Comparison of ENCODE assay signal across 23 cellular contexts in the genomic region with DNA sequence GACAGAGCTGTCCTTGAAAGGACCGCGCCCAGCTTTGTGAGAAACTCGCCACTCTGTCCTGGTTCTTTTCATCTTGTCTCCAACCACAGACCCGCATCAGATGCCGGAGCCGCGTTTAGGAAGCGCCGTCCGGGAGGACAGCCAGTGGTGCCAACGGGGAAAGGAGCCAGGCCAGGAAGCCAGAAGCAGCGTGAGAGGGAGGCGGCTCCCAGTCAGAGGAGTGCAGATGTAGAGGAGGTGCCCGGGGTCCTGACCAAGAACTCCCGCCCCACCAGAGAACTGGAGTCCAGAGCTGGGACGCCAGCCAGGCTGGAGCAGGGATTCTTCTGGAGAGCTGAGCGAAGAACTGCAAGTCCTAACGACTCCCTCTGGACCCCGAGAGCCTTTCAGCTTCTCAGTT. TPM values are rescaled to one million over a fixed set of nuclear protein-coding genes. Genes with fewer than 3 reads are reported as not detected.
DNase-seq lines count a peak whose midpoint lies in the region; ATAC-seq and TF ChIP-seq lines count a peak whose summit lies in the region.
"Had no signal": no experiment of that assay in that cellular context is flagged by ENCODE, and none has a peak within 500 bp of the region (broad histone marks: within the 10 kb centered on the region; RNA-seq: fewer than 3 reads in every experiment).

No MANE protein-coding gene starts in this region.

- H3K79me2 ChIP-seq in mammary epithelial cell (ENCODE audit: insufficient read depth, low read length) (no peaks in the 10 kb centered on the region), MM.1S (ENCODE audit: low read length) (no peaks in the 10 kb centered on the region)

- ATAC-seq in right cardiac atrium (peak; percentile 78 to 89), psoas muscle (peak in 3 of 4 donors; percentile 40 to 53 (median 53))
- ATAC-seq: A549; CD8-positive, alpha-beta T cell; natural killer cell had no signal

- no peak for TF ChIP-seq CTCF in mammary epithelial cell (conservative IDR thresholded peaks at IDR 0.05 in 1 of 2, IDR thresholded peaks at IDR 0.05 in 1 of 2; ENCODE audit: extremely low read depth in 1 of 2, insufficient read depth in 1 of 2, low read depth in 1 of 2, low read length in 2 of 2)
- TF ChIP-seq CTCF in psoas muscle (IDR thresholded peaks at IDR 0.05) = no peak
- no peak for TF ChIP-seq CTCF in MM.1S (IDR thresholded peaks at IDR 0.05; ENCODE audit: low read length)

- H3K9me2 ChIP-seq in MM.1S (replicated peaks; ENCODE audit: insufficient read depth, low read length) = no peaks in the 10 kb centered on the region

- H3K4me3 ChIP-seq in mammary epithelial cell (replicated peaks in 1 of 3; ENCODE audit: insufficient read depth in 1 of 3, low read depth in 2 of 3, low read length in 3 of 3) = no peak overlapping the region
- H3K4me3 ChIP-seq in right cardiac atrium (ENCODE audit: low read length) = no peak overlapping the region
- no peak overlapping the region for H3K4me3 ChIP-seq in psoas muscle
- no peak overlapping the region for H3K4me3 ChIP-seq in MM.1S (ENCODE audit: low read length)
- H3K4me3 ChIP-seq: A549, Peyer's patch, SK-N-MC, skin epidermis had no signal

- dilution Hi-C loops in mammary epithelial cell (cut with HindIII; ENCODE audit: low sequenced_read_pairs) = no loop called here

- H4K20me1 ChIP-seq in mammary epithelial cell (ENCODE audit: insufficient read depth, low read length) = no peaks in the 10 kb centered on the region
- H4K20me1 ChIP-seq in MM.1S (ENCODE audit: insufficient read depth, low read length) = no peaks in the 10 kb centered on the region

- BruUV-seq in mammary epithelial cell (replicated peaks; lab: Mats Ljungman, UMichigan) = no TSS peak

- H3K9ac ChIP-seq in mammary epithelial cell (ENCODE audit: insufficient read depth, low read length) (no peak overlapping the region), MM.1S (ENCODE audit: low read length) (no peak overlapping the region)
- H3K9ac ChIP-seq: KMS-11 had no signal

- WGBS in mammary epithelial cell (ENCODE audit: low coverage, missing lambda C conversion rate) = 13% methylated on average over 12 of the region's 19 CpGs
- WGBS in right cardiac atrium = 51% methylated on average over 19 of the region's 19 CpGs
- 17 to 27% (median 21%) methylated on average over 16 to 19 of the region's 19 CpGs for WGBS in psoas muscle, 3 donors

- no peak overlapping the region for H3K4me2 ChIP-seq in mammary epithelial cell (ENCODE audit: insufficient read depth, low read depth, low read length)
- no peak overlapping the region for H3K4me2 ChIP-seq in MM.1S (ENCODE audit: low read depth, low read length)
- H3K4me2 ChIP-seq: A549, KMS-11 had no signal

- intact Hi-C loops in mammary epithelial cell (cut with micrococcal nuclease) = loop anchor here (10.0 kb wide), 1 partner anchor 364 kb away; no protein-coding TSS in a partner anchor
- intact Hi-C loops in right cardiac atrium (cut with DNase I) = no loop called here
- intact Hi-C loops in psoas muscle (cut with DNase I) = no loop called here

- CTCF ChIA-PET in mammary epithelial cell (lab: Charles Lee; ENCODE audit: low non-redundant PET) = interaction anchor here (0.6 kb wide), 1 partner anchor 176 kb away, joined by 3 read pairs; no protein-coding TSS in a partner anchor

- H3K4me1 ChIP-seq in mammary epithelial cell (ENCODE audit: insufficient read depth, low read length) = peaks cover 3% of the 10 kb centered on the region
- no peaks in the 10 kb centered on the region for H3K4me1 ChIP-seq in right cardiac atrium (ENCODE audit: control insufficient read depth, insufficient read depth, low read length)
- no peaks in the 10 kb centered on the region for H3K4me1 ChIP-seq in psoas muscle
- no peaks in the 10 kb centered on the region for H3K4me1 ChIP-seq in MM.1S (ENCODE audit: low read length)
- H3K4me1 ChIP-seq: A549, Peyer's patch had no signal

- DNase-seq in DMS 273 (lab: John Stamatoyannopoulos, UW; ENCODE audit: unreplicated experiment) = peak; percentile 78
- no peak for DNase-seq in mammary epithelial cell
- DNase-seq in right cardiac atrium = peak; percentile 72 to 91 (median 89)
- peak; percentile 41 to 67 for DNase-seq in psoas muscle
- DNase-seq in NCI-H2081 treated with DMSO at 0.1 percent for 48 hours (lab: John Stamatoyannopoulos, UW) = no peak
- DNase-seq in DMS114 treated with DMSO at 0.1 percent for 48 hours (lab: John Stamatoyannopoulos, UW; ENCODE audit: unreplicated experiment) = no peak
- DNase-seq in GOT3 (lab: John Stamatoyannopoulos, UW) = no peak
- DNase-seq in MM.1S = no peak
- DNase-seq: activated naive CD4-positive, alpha-beta T cell treated with anti-CD3 and anti-CD28 coated beads, Interleukin-2, amount 50 U/mL, for 16 hours; activated T-cell treated with anti-CD3 and anti-CD28 coated beads, Interleukin-2, amount 50 U/mL, for 24 hours; CD8-positive, alpha-beta T cell; H9; midbrain; natural killer cell; NCI-H1694 treated with DMSO at 0.1 percent for 48 hours; NCI-H2171 treated with DMSO at 0.1 percent for 48 hours; NCI-H526; stimulated activated CD4-positive, alpha-beta T cell treated with anti-CD3 and anti-CD28 coated beads, Interleukin-1b, Interleukin-23, amount 100 ng/mL, for 48 hours had no signal

- H3K27ac ChIP-seq in mammary epithelial cell (ENCODE audit: insufficient read depth, low read depth, low read length) (no peak overlapping the region), right cardiac atrium (ENCODE audit: low read length) (no peak overlapping the region), psoas muscle (no peak overlapping the region), MM.1S (ENCODE audit: low read length) (no peak overlapping the region)
- H3K27ac ChIP-seq: A549, KMS-11, Peyer's patch, SK-N-MC had no signal

- H3K27me3 ChIP-seq in mammary epithelial cell (ENCODE audit: insufficient read depth, low read length) = peaks cover 6% of the 10 kb centered on the region
- no peaks in the 10 kb centered on the region for H3K27me3 ChIP-seq in right cardiac atrium (ENCODE audit: control insufficient read depth, insufficient read depth)
- H3K27me3 ChIP-seq in psoas muscle (ENCODE audit: insufficient read depth in 3 of 3, low read length in 2 of 3) = peaks cover 0 to 32% (median 0%) of the 10 kb centered on the region in 3 donors
- H3K27me3 ChIP-seq in MM.1S (replicated peaks; ENCODE audit: insufficient read depth, low read length) = peaks cover 69% of the 10 kb centered on the region
- H3K27me3 ChIP-seq: Peyer's patch had no signal

- no peaks in the 10 kb centered on the region for H3F3A ChIP-seq in MM.1S (ENCODE audit: insufficient read depth, low read length)

- no peaks in the 10 kb centered on the region for H3K9me3 ChIP-seq in mammary epithelial cell (replicated peaks; ENCODE audit: insufficient read depth, low read length)
- H3K9me3 ChIP-seq in right cardiac atrium (ENCODE audit: control insufficient read depth, low read length) = no peaks in the 10 kb centered on the region
- H3K9me3 ChIP-seq in psoas muscle = no peaks in the 10 kb centered on the region
- no peaks in the 10 kb centered on the region for H3K9me3 ChIP-seq in MM.1S (replicated peaks; ENCODE audit: insufficient read depth, low read length)
- H3K9me3 ChIP-seq: Peyer's patch had no signal

- in situ Hi-C loops in mammary epithelial cell (cut with MboI; ENCODE audit: low sequenced_read_pairs in 2 of 2) = no loop called here

- H2AFZ ChIP-seq in mammary epithelial cell (ENCODE audit: low read depth, low read length) (peak overlapping the region; percentile 19), MM.1S (ENCODE audit: low read length) (no peak overlapping the region)

- no peaks in the 10 kb centered on the region for H3K36me3 ChIP-seq in mammary epithelial cell (ENCODE audit: insufficient read depth, low read length)
- H3K36me3 ChIP-seq in psoas muscle (ENCODE audit: insufficient read depth in 1 of 2, low read depth in 1 of 2) = no peaks in the 10 kb centered on the region
- H3K36me3 ChIP-seq in MM.1S (replicated peaks; ENCODE audit: insufficient read depth, low read length) = no peaks in the 10 kb centered on the region
- H3K36me3 ChIP-seq: Peyer's patch had no signal

RNA-seq across cellular contexts. Expression of a gene that starts 49.3 kb away (rescaled TPM):
- 1 to 10 TPM; 2.7 to 9.1 TPM for total RNA-seq in mammary epithelial cell
- 1.3 TPM for polyA plus RNA-seq in mammary epithelial cell
- polyA minus RNA-seq in mammary epithelial cell = 3.2 TPM
- total RNA-seq in right cardiac atrium = 10 to 100 TPM; 23.1 to 32.8 (median 25.6) TPM
- 8.6 TPM for polyA plus RNA-seq in right cardiac atrium
- 10 to 100 TPM; 11.4 to 22.4 (median 13.6) TPM for total RNA-seq in psoas muscle
- polyA plus RNA-seq in psoas muscle = 1 to 10 TPM; 1.2 to 5.4 (median 1.4) TPM

Comparison
In these comparisons a context has a peak if more than half of its experiments do, and no peak if none do; other contexts are left out.
1. DNase-seq: peak in DMS 273 (single experiment), right cardiac atrium (3 of 3) and psoas muscle (2 of 2); none in mammary epithelial cell (single experiment), NCI-H2081 treated with DMSO at 0.1 percent for 48 hours (single experiment), DMS114 treated with DMSO at 0.1 percent for 48 hours (single experiment), GOT3 (single experiment) and MM.1S (single experiment).